In genomic region chr13:60274664-60275063, GRCh38 we compare ENCODE assay signal across 7 cellular contexts.
"Had no signal": no experiment of that assay in that cellular context is flagged by ENCODE, and none has a peak within 500 bp of the region (broad histone marks: within the 10 kb centered on the region; RNA-seq: fewer than 3 reads in every experiment).

No MANE protein-coding gene starts in this region.

- DNase-seq: GOT3, H7, IMR-90, KBM-7 had no signal

- H3K9me3 ChIP-seq: HAP-1 had no signal

- ATAC-seq: HCT116 had no signal

- FAIRE-seq: HTR-8/SVneo had no signal

- H3K4me3 ChIP-seq: HAP-1 had no signal

- H3K36me3 ChIP-seq: HAP-1 had no signal
